14 cellular contexts compared by ENCODE assay signal in the genomic region with DNA sequence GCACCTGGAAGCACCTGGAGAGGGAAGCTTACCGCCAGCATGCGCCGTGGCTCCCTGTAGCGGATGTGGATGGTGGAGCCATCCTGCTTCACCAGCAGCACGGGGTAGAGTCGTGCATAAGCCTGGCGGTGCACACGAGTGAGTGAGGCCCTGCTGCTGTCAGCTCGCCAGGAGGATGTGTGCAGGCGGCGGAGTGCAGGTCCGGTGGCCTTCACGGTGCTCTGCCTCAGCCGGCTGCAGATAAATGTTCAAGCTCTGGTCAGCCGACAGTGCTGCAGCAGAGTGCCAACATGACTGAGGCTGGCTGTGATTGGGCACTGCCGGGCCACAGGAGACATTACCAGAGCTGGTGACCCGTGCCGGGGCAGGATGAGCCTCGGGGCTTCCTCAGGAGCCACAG. TPM values are rescaled to one million over a fixed set of nuclear protein-coding genes. Genes with fewer than 3 reads are reported as not detected.
DNase-seq lines count a peak whose midpoint lies in the region; ATAC-seq, FAIRE-seq and TF ChIP-seq lines count a peak whose summit lies in the region.
"Had no signal": no experiment of that assay in that cellular context is flagged by ENCODE, and none has a peak within 500 bp of the region (broad histone marks: within the 10 kb centered on the region; RNA-seq: fewer than 3 reads in every experiment).

No MANE protein-coding gene starts in this region.

- peaks cover 23 to 56% of the 10 kb centered on the region in 2 experiments; a peak in 4 of 5 replicates for H3K4me1 ChIP-seq in K562 (replicated peaks in 1 of 2; ENCODE audit: control insufficient read depth in 2 of 2, insufficient read depth in 2 of 2, low read length in 2 of 2)
- peaks cover 20% of the 10 kb centered on the region for H3K4me1 ChIP-seq in neuron (ENCODE audit: insufficient read depth, low read length)
- H3K4me1 ChIP-seq in smooth muscle cell (ENCODE audit: low read depth) = peaks cover 12% of the 10 kb centered on the region

- TF ChIP-seq CTCF in K562 (IDR thresholded peaks at IDR 0.05 in 2 of 3, conservative IDR thresholded peaks at IDR 0.05 in 1 of 3; ENCODE audit: insufficient read depth in 2 of 3, low read depth in 1 of 3, low read length in 3 of 3) = no peak
- TF ChIP-seq CTCF in smooth muscle cell (IDR thresholded peaks at IDR 0.05; ENCODE audit: borderline replicate concordance, insufficient read depth, poor library complexity, severe bottlenecking) = no peak

- peak overlapping the region; percentile 93; the same call in 1 of the 2 replicates for H3K4me3 ChIP-seq in MG63
- H3K4me3 ChIP-seq in K562 = peak overlapping the region; percentile 81
- peak overlapping the region; percentile 64 for H3K4me3 ChIP-seq in neuron (ENCODE audit: low read length)
- no peak overlapping the region for H3K4me3 ChIP-seq in smooth muscle cell

- CTCF ChIA-PET in activated CD4-positive, alpha-beta T cell treated with anti-CD3 and anti-CD28 coated beads, Interleukin-2, amount 10 ng/mL, durations not matched to agents 7 days and 5 days (lab: Charles Lee) = interaction anchor here (0.5 to 1.0 kb wide), 3 partner anchors 9 to 59 kb away, joined by 3 read pairs; no protein-coding TSS in a partner anchor
- CTCF ChIA-PET in K562 (lab: Yijun Ruan, JAX; ENCODE audit: low intra/inter-chr PET ratio) = no interaction called here

- in situ Hi-C loops in K562 (cut with MboI) = no loop called here

- peaks cover 9% of the 10 kb centered on the region for H3K36me3 Mint-ChIP-seq in activated CD4-positive, alpha-beta T cell treated with anti-CD3 and anti-CD28 coated beads, Interleukin-2, amount 10 ng/mL, durations not matched to agents 7 days and 5 days (ENCODE audit: low read depth)

- DNase-seq in activated CD4-positive, alpha-beta T cell treated with anti-CD3 and anti-CD28 coated beads, Interleukin-2, amount 10 ng/mL, durations not matched to agents 7 days and 5 days = no peak
- no peak for DNase-seq in activated CD4-positive, alpha-beta T cell treated with anti-CD3 and anti-CD28 coated beads, Interleukin-2, amount 50 U/mL, for 1 hour
- DNase-seq in MG63 (no peak), K562 (ENCODE audit: extremely low read depth in 1 of 4, low spot score in 3 of 4) (peak in 1 of 4 experiments; percentile 8), anterior cingulate cortex (lab: John Stamatoyannopoulos, UW) (no peak), smooth muscle cell (lab: John Stamatoyannopoulos, UW; ENCODE audit: unreplicated experiment) (no peak), NCI-H748 treated with DMSO at 0.1 percent for 48 hours (lab: John Stamatoyannopoulos, UW) (no peak)
- DNase-seq: GOT3; NCI-H524; stimulated activated naive CD4-positive, alpha-beta T cell had no signal

- no peaks in the 10 kb centered on the region for H3K9me3 Mint-ChIP-seq in activated CD4-positive, alpha-beta T cell treated with anti-CD3 and anti-CD28 coated beads, Interleukin-2, amount 10 ng/mL, durations not matched to agents 7 days and 5 days

- 86% methylated on average over 18 of the region's 19 CpGs for WGBS in K562 (ENCODE audit: insufficient coverage, low coverage, missing lambda C conversion rate)
- WGBS in smooth muscle cell (ENCODE audit: low lambda C conversion rate) = 98% methylated on average over 19 of the region's 19 CpGs

- no peak for TF ChIP-seq RAD21 in K562 (CRISPR knock-in tag; conservative IDR thresholded peaks at IDR 0.05 in 1 of 2, IDR thresholded peaks at IDR 0.05 in 1 of 2)

- H3K27ac ChIP-seq in K562 (ENCODE audit: extremely low read depth, low read depth, low read length) = no peak overlapping the region
- no peak overlapping the region for H3K27ac ChIP-seq in smooth muscle cell (ENCODE audit: low read depth)
- H3K27ac ChIP-seq: SJSA1 had no signal

- no TSS peak for BruUV-seq in K562 (replicated peaks; lab: Mats Ljungman, UMichigan)

- POLR2A ChIA-PET in activated CD4-positive, alpha-beta T cell treated with anti-CD3 and anti-CD28 coated beads, Interleukin-2, amount 10 ng/mL, durations not matched to agents 7 days and 5 days (lab: Charles Lee) = no interaction called here
- POLR2A ChIA-PET in K562 (lab: Yijun Ruan, JAX) = interaction anchor here (0.6 to 2.0 kb wide), 4 partner anchors 9 to 60 kb away, joined by 3 to 8 read pairs (median 6); no protein-coding TSS in a partner anchor

- no peaks in the 10 kb centered on the region for H3K27me3 Mint-ChIP-seq in activated CD4-positive, alpha-beta T cell treated with anti-CD3 and anti-CD28 coated beads, Interleukin-2, amount 10 ng/mL, durations not matched to agents 7 days and 5 days

- H4K20me1 ChIP-seq in K562 (replicated peaks; ENCODE audit: control insufficient read depth, insufficient read depth, low read length) = no peaks in the 10 kb centered on the region
- no peaks in the 10 kb centered on the region for H4K20me1 ChIP-seq in smooth muscle cell (ENCODE audit: low read depth)

- H3K4me1 Mint-ChIP-seq in activated CD4-positive, alpha-beta T cell treated with anti-CD3 and anti-CD28 coated beads, Interleukin-2, amount 10 ng/mL, durations not matched to agents 7 days and 5 days = peaks cover 43% of the 10 kb centered on the region

- H3K9me1 ChIP-seq in K562 (ENCODE audit: control insufficient read depth, insufficient read depth, low read length) = no peaks in the 10 kb centered on the region

- H3K27me3 ChIP-seq in MG63 = no peaks in the 10 kb centered on the region
- no peaks in the 10 kb centered on the region for H3K27me3 ChIP-seq in K562 (ENCODE audit: control insufficient read depth in 2 of 2, insufficient read depth in 2 of 2, low read length in 2 of 2)
- no peaks in the 10 kb centered on the region for H3K27me3 ChIP-seq in neuron (ENCODE audit: insufficient read depth, low read length)
- H3K27me3 ChIP-seq in smooth muscle cell (ENCODE audit: low read depth) = no peaks in the 10 kb centered on the region
- H3K27me3 ChIP-seq: SJSA1 had no signal

- H3K4me2 ChIP-seq in K562 (ENCODE audit: insufficient read depth, low read length) (peak overlapping the region; percentile 97), smooth muscle cell (no peak overlapping the region)

- no peak for TF ChIP-seq POLR2A in K562 (conservative IDR thresholded peaks at IDR 0.05)

- H3F3A ChIP-seq in smooth muscle cell (ENCODE audit: low read depth) = peaks cover 3% of the 10 kb centered on the region

- H3K9ac ChIP-seq in K562 (ENCODE audit: insufficient read depth in 1 of 2, low read depth in 2 of 2, low read length in 2 of 2) = peak overlapping the region; percentile 86 to 99; a peak in 2 of 4 replicates
- H3K9ac ChIP-seq in smooth muscle cell (ENCODE audit: low read depth) = no peak overlapping the region

- H3K36me3 ChIP-seq in MG63 = peaks cover 18% of the 10 kb centered on the region
- peaks cover 29% of the 10 kb centered on the region; the same call in 2 of the 3 replicates for H3K36me3 ChIP-seq in K562 (ENCODE audit: control insufficient read depth, insufficient read depth, low read length)
- H3K36me3 ChIP-seq in neuron (ENCODE audit: insufficient read depth, low read length) = peaks cover 17% of the 10 kb centered on the region
- H3K36me3 ChIP-seq in smooth muscle cell (ENCODE audit: low read depth) = no peaks in the 10 kb centered on the region

- no peak for ATAC-seq in K562

- no peak for FAIRE-seq in K562 (lab: Jason Lieb, UNC)
- FAIRE-seq: bronchial epithelial cell, G401.6 had no signal

- TF ChIP-seq EP300 in K562 (IDR thresholded peaks at IDR 0.05; ENCODE audit: low read length) = no peak

- intact Hi-C loops in K562 (cut with micrococcal nuclease) = no loop called here

- H2AFZ ChIP-seq in K562 (ENCODE audit: low read depth, low read length) (no peak overlapping the region), neuron (ENCODE audit: low read depth, low read length) (no peak overlapping the region), smooth muscle cell (ENCODE audit: low read depth) (no peak overlapping the region)

- peak overlapping the region; percentile 96 for H3K27ac Mint-ChIP-seq in activated CD4-positive, alpha-beta T cell treated with anti-CD3 and anti-CD28 coated beads, Interleukin-2, amount 10 ng/mL, durations not matched to agents 7 days and 5 days

- H3K4me3 Mint-ChIP-seq in activated CD4-positive, alpha-beta T cell treated with anti-CD3 and anti-CD28 coated beads, Interleukin-2, amount 10 ng/mL, durations not matched to agents 7 days and 5 days = peak overlapping the region; percentile 92

- H3K79me2 ChIP-seq in K562 (ENCODE audit: control insufficient read depth, insufficient read depth, low read length) (peaks cover 41% of the 10 kb centered on the region), smooth muscle cell (ENCODE audit: low read depth) (peaks cover 11% of the 10 kb centered on the region)

- no peaks in the 10 kb centered on the region for H3K9me3 ChIP-seq in MG63
- H3K9me3 ChIP-seq in K562 (replicated peaks; ENCODE audit: control insufficient read depth, insufficient read depth, low read depth, low read length) = peaks cover 5% of the 10 kb centered on the region; the same call in 1 of the 2 replicates
- no peaks in the 10 kb centered on the region for H3K9me3 ChIP-seq in neuron (ENCODE audit: low read length)
- H3K9me3 ChIP-seq in smooth muscle cell (replicated peaks; ENCODE audit: low read depth) = no peaks in the 10 kb centered on the region
- H3K9me3 ChIP-seq: SJSA1 had no signal

RNA-seq across cellular contexts. Expression of a gene that starts 1.5 kb away (rescaled TPM):
- total RNA-seq in activated CD4-positive, alpha-beta T cell treated with anti-CD3 and anti-CD28 coated beads, Interleukin-2, amount 10 ng/mL, durations not matched to agents 7 days and 5 days = 10 to 100 TPM; 38.6 to 44.1 TPM
- total RNA-seq in MG63 (2014; rRNA removed; shearing (Covaris generic); ENCODE audit: low replicate concordance) = 46.6 and 83.8 TPM in 2 replicates
- total RNA-seq in K562 (2011; cell fraction: chromatin; rRNA removed; ENCODE audit: low replicate concordance) = 49.1 and 124 TPM in 2 replicates
- total RNA-seq in K562 (2011; cell fraction: nucleolus; rRNA removed) = 125 and 127 TPM in 2 replicates
- total RNA-seq in K562 (2011; cell fraction: nucleoplasm; rRNA removed) = 91.0 and 99.2 TPM in 2 replicates
- total RNA-seq in K562 (2014; rRNA removed) (228 and 230 TPM in 2 replicates), K562 (2014; rRNA removed; fragmentation: Illumina TruSeq; extraction: Trizol) (26.7 and 47.2 TPM in 2 replicates), K562 (2015; rRNA removed; fragmentation: Illumina TruSeq; extraction: Trizol) (83.8 and 90.1 TPM in 2 replicates), K562 (2021) (112 and 120 TPM in 2 replicates), smooth muscle cell (72.8 and 83.4 TPM in 2 replicates)
- polyA plus RNA-seq in K562 (2011; rRNA removed) (65.9 and 115 TPM in 2 replicates), K562 (2014; fragmentation: Illumina TruSeq; extraction: Trizol) (81.0 and 93.0 TPM in 2 replicates), K562 (2014; fragmentation: Nextera tagmentation; extraction: Ambion mirVana) (10 to 100 TPM; 34.9 to 77.0 TPM), K562 (2014; rRNA removed) (154 and 166 TPM in 2 replicates), smooth muscle cell (169 and 178 TPM in 2 replicates)
- 142 and 334 TPM in 2 replicates for polyA plus RNA-seq in K562 (2011; cell fraction: cytosol; rRNA removed)
- 277 and 406 TPM in 2 replicates for polyA plus RNA-seq in K562 (2011; cell fraction: nucleus; rRNA removed)
- polyA plus RNA-seq in K562 (2012) = 90.3 and 111 TPM in 2 replicates
- polyA minus RNA-seq in K562 (2011; rRNA and poly(A)+ RNA removed) = 25.6 and 46.0 TPM in 2 replicates
- 61.9 and 66.6 TPM in 2 replicates for polyA minus RNA-seq in K562 (2011; cell fraction: cytosol; rRNA and poly(A)+ RNA removed)
- 48.2 and 76.1 TPM in 2 replicates for polyA minus RNA-seq in K562 (2011; cell fraction: nucleus; rRNA and poly(A)+ RNA removed)

RNA-seq across cellular contexts. Expression of a gene that starts 4.5 kb away (rescaled TPM):
- 10 to 100 TPM; 14.4 to 24.4 TPM for total RNA-seq in activated CD4-positive, alpha-beta T cell treated with anti-CD3 and anti-CD28 coated beads, Interleukin-2, amount 10 ng/mL, durations not matched to agents 7 days and 5 days
- total RNA-seq in MG63 (2014; rRNA removed; shearing (Covaris generic); ENCODE audit: low replicate concordance) = 38.6 and 39.0 TPM in 2 replicates
- total RNA-seq in K562 (2011; cell fraction: chromatin; rRNA removed; ENCODE audit: low replicate concordance) = 16.4 and 31.0 TPM in 2 replicates
- total RNA-seq in K562 (2011; cell fraction: nucleolus; rRNA removed) = 27.0 and 28.6 TPM in 2 replicates
- total RNA-seq in K562 (2011; cell fraction: nucleoplasm; rRNA removed) = 20.4 and 20.5 TPM in 2 replicates
- total RNA-seq in K562 (2014; rRNA removed) (42.2 and 50.8 TPM in 2 replicates), K562 (2014; rRNA removed; fragmentation: Illumina TruSeq; extraction: Trizol) (4.9 and 8.3 TPM in 2 replicates), K562 (2015; rRNA removed; fragmentation: Illumina TruSeq; extraction: Trizol) (18.9 and 23.2 TPM in 2 replicates), K562 (2021) (38.2 and 41.8 TPM in 2 replicates), smooth muscle cell (5.2 and 7.6 TPM in 2 replicates)
- polyA plus RNA-seq in K562 (2011; rRNA removed) (10.8 and 15.6 TPM in 2 replicates), K562 (2014; fragmentation: Illumina TruSeq; extraction: Trizol) (12.5 and 20.9 TPM in 2 replicates), K562 (2014; fragmentation: Nextera tagmentation; extraction: Ambion mirVana) (1 to 10 TPM; 3.2 to 3.8 TPM), K562 (2014; rRNA removed) (34.3 and 48.7 TPM in 2 replicates), smooth muscle cell (18.7 and 31.1 TPM in 2 replicates)
- polyA plus RNA-seq in K562 (2011; cell fraction: cytosol; rRNA removed) = 12.7 and 22.3 TPM in 2 replicates
- polyA plus RNA-seq in K562 (2011; cell fraction: nucleus; rRNA removed) = 44.7 and 65.7 TPM in 2 replicates
- 28.9 and 30.6 TPM in 2 replicates for polyA plus RNA-seq in K562 (2012)
- polyA minus RNA-seq in K562 (2011; rRNA and poly(A)+ RNA removed) = 1.9 and 2.0 TPM in 2 replicates
- 2.3 and 5.9 TPM in 2 replicates for polyA minus RNA-seq in K562 (2011; cell fraction: cytosol; rRNA and poly(A)+ RNA removed)
- 6.9 and 8.2 TPM in 2 replicates for polyA minus RNA-seq in K562 (2011; cell fraction: nucleus; rRNA and poly(A)+ RNA removed)

RNA-seq across cellular contexts. Expression of a gene that starts 25.1 kb away (rescaled TPM):
- 100 to 1,000 TPM; 267 to 285 TPM for total RNA-seq in activated CD4-positive, alpha-beta T cell treated with anti-CD3 and anti-CD28 coated beads, Interleukin-2, amount 10 ng/mL, durations not matched to agents 7 days and 5 days
- 324 and 413 TPM in 2 replicates for total RNA-seq in MG63 (2014; rRNA removed; shearing (Covaris generic); ENCODE audit: low replicate concordance)
- total RNA-seq in K562 (2011; cell fraction: chromatin; rRNA removed; ENCODE audit: low replicate concordance) = 99.7 and 210 TPM in 2 replicates
- 245 and 251 TPM in 2 replicates for total RNA-seq in K562 (2011; cell fraction: nucleolus; rRNA removed)
- 187 and 199 TPM in 2 replicates for total RNA-seq in K562 (2011; cell fraction: nucleoplasm; rRNA removed)
- total RNA-seq in K562 (2014; rRNA removed) = 325 and 442 TPM in 2 replicates
- total RNA-seq in K562 (2014; rRNA removed; fragmentation: Illumina TruSeq; extraction: Trizol) = 120 and 140 TPM in 2 replicates
- total RNA-seq in K562 (2015; rRNA removed; fragmentation: Illumina TruSeq; extraction: Trizol) = 192 and 198 TPM in 2 replicates
- 472 and 483 TPM in 2 replicates for total RNA-seq in K562 (2021)
- polyA plus RNA-seq in K562 (2011; rRNA removed) = 351 and 621 TPM in 2 replicates
- polyA plus RNA-seq in K562 (2011; cell fraction: cytosol; rRNA removed) = 776 and 1,036 TPM in 2 replicates
- polyA plus RNA-seq in K562 (2011; cell fraction: nucleus; rRNA removed) = 257 and 274 TPM in 2 replicates
- 485 and 750 TPM in 2 replicates for polyA plus RNA-seq in K562 (2012)
- 593 and 811 TPM in 2 replicates for polyA plus RNA-seq in K562 (2014; fragmentation: Illumina TruSeq; extraction: Trizol)
- polyA plus RNA-seq in K562 (2014; fragmentation: Nextera tagmentation; extraction: Ambion mirVana) = 100 to 1,000 TPM in 1 of 2 experiments, 10 to 100 TPM in 1; 69.8 to 232 TPM
- 435 and 476 TPM in 2 replicates for polyA plus RNA-seq in K562 (2014; rRNA removed)
- polyA minus RNA-seq in K562 (2011; rRNA and poly(A)+ RNA removed) = 408 and 480 TPM in 2 replicates
- polyA minus RNA-seq in K562 (2011; cell fraction: cytosol; rRNA and poly(A)+ RNA removed) = 429 and 660 TPM in 2 replicates
- 68.0 and 128 TPM in 2 replicates for polyA minus RNA-seq in K562 (2011; cell fraction: nucleus; rRNA and poly(A)+ RNA removed)
- total RNA-seq in smooth muscle cell = 209 and 237 TPM in 2 replicates
- polyA plus RNA-seq in smooth muscle cell = 615 and 698 TPM in 2 replicates

RNA-seq across cellular contexts. Expression of a gene that starts 32.4 kb away (rescaled TPM):
- 100 to 1,000 TPM; 207 to 260 TPM for total RNA-seq in activated CD4-positive, alpha-beta T cell treated with anti-CD3 and anti-CD28 coated beads, Interleukin-2, amount 10 ng/mL, durations not matched to agents 7 days and 5 days
- total RNA-seq in MG63 (2014; rRNA removed; shearing (Covaris generic); ENCODE audit: low replicate concordance) = 246 and 425 TPM in 2 replicates
- 206 and 587 TPM in 2 replicates for total RNA-seq in K562 (2011; cell fraction: chromatin; rRNA removed; ENCODE audit: low replicate concordance)
- 479 and 565 TPM in 2 replicates for total RNA-seq in K562 (2011; cell fraction: nucleolus; rRNA removed)
- 351 and 369 TPM in 2 replicates for total RNA-seq in K562 (2011; cell fraction: nucleoplasm; rRNA removed)
- 331 and 360 TPM in 2 replicates for total RNA-seq in K562 (2014; rRNA removed)
- total RNA-seq in K562 (2014; rRNA removed; fragmentation: Illumina TruSeq; extraction: Trizol) = 31.6 and 42.7 TPM in 2 replicates
- total RNA-seq in K562 (2015; rRNA removed; fragmentation: Illumina TruSeq; extraction: Trizol) = 129 and 132 TPM in 2 replicates
- 228 and 233 TPM in 2 replicates for total RNA-seq in K562 (2021)
- polyA plus RNA-seq in K562 (2011; rRNA removed) = 192 and 244 TPM in 2 replicates
- 357 and 647 TPM in 2 replicates for polyA plus RNA-seq in K562 (2011; cell fraction: cytosol; rRNA removed)
- polyA plus RNA-seq in K562 (2011; cell fraction: nucleus; rRNA removed) = 690 and 902 TPM in 2 replicates
- polyA plus RNA-seq in K562 (2012) = 198 and 243 TPM in 2 replicates
- 44.3 and 143 TPM in 2 replicates for polyA plus RNA-seq in K562 (2014; fragmentation: Illumina TruSeq; extraction: Trizol)
- 10 to 100 TPM in 1 of 2 experiments, 1 to 10 TPM in 1; 7.0 to 18.1 TPM for polyA plus RNA-seq in K562 (2014; fragmentation: Nextera tagmentation; extraction: Ambion mirVana)
- polyA plus RNA-seq in K562 (2014; rRNA removed) = 285 and 338 TPM in 2 replicates
- 38.4 and 72.5 TPM in 2 replicates for polyA minus RNA-seq in K562 (2011; rRNA and poly(A)+ RNA removed)
- polyA minus RNA-seq in K562 (2011; cell fraction: cytosol; rRNA and poly(A)+ RNA removed) = 79.7 and 95.8 TPM in 2 replicates
- 159 and 171 TPM in 2 replicates for polyA minus RNA-seq in K562 (2011; cell fraction: nucleus; rRNA and poly(A)+ RNA removed)
- 165 and 205 TPM in 2 replicates for total RNA-seq in smooth muscle cell
- 460 and 465 TPM in 2 replicates for polyA plus RNA-seq in smooth muscle cell

RNA-seq across cellular contexts. Expression of a gene that starts 42.1 kb away (rescaled TPM):
- total RNA-seq in activated CD4-positive, alpha-beta T cell treated with anti-CD3 and anti-CD28 coated beads, Interleukin-2, amount 10 ng/mL, durations not matched to agents 7 days and 5 days = under 1 TPM; 0.40 to 0.62 TPM
- 0.20 and 4.8 TPM in 2 replicates for total RNA-seq in MG63 (2014; rRNA removed; shearing (Covaris generic); ENCODE audit: low replicate concordance)
- 0.53 and 1.4 TPM in 2 replicates for total RNA-seq in K562 (2011; cell fraction: chromatin; rRNA removed; ENCODE audit: low replicate concordance)
- total RNA-seq in K562 (2011; cell fraction: nucleolus; rRNA removed) = 1.2 and 2.2 TPM in 2 replicates
- 0.59 and 0.69 TPM in 2 replicates for total RNA-seq in K562 (2011; cell fraction: nucleoplasm; rRNA removed)
- total RNA-seq in K562 (2014; rRNA removed) (0.32 and 0.86 TPM in 2 replicates), K562 (2014; rRNA removed; fragmentation: Illumina TruSeq; extraction: Trizol) (0.11 and 0.16 TPM in 2 replicates), K562 (2015; rRNA removed; fragmentation: Illumina TruSeq; extraction: Trizol) (0.11 and 0.22 TPM in 2 replicates), K562 (2021) (0.62 and 0.69 TPM in 2 replicates), smooth muscle cell (0.13 TPM in 1 of 2 replicates, not detected in the other)
- polyA plus RNA-seq in K562 (2011; rRNA removed) (0.08 and 0.20 TPM in 2 replicates), K562 (2014; fragmentation: Illumina TruSeq; extraction: Trizol) (0.06 and 0.12 TPM in 2 replicates), K562 (2014; fragmentation: Nextera tagmentation; extraction: Ambion mirVana) (not detected), K562 (2014; rRNA removed) (0.03 and 0.36 TPM in 2 replicates), smooth muscle cell (0.29 and 0.63 TPM in 2 replicates)
- polyA plus RNA-seq in K562 (2011; cell fraction: cytosol; rRNA removed) = 0.10 and 0.61 TPM in 2 replicates
- 0.29 and 1.1 TPM in 2 replicates for polyA plus RNA-seq in K562 (2011; cell fraction: nucleus; rRNA removed)
- polyA plus RNA-seq in K562 (2012) = 0.39 and 0.47 TPM in 2 replicates
- 0.09 and 0.18 TPM in 2 replicates for polyA minus RNA-seq in K562 (2011; rRNA and poly(A)+ RNA removed)
- 0.57 TPM in 1 of 2 replicates, not detected in the other for polyA minus RNA-seq in K562 (2011; cell fraction: cytosol; rRNA and poly(A)+ RNA removed)
- 0.40 and 0.44 TPM in 2 replicates for polyA minus RNA-seq in K562 (2011; cell fraction: nucleus; rRNA and poly(A)+ RNA removed)
